In genomic region chrX:71365876-71366673, GRCh38 we compare ENCODE assay signal across 8 cellular contexts. TPM values are rescaled to one million over a fixed set of nuclear protein-coding genes. Genes with fewer than 3 reads are reported as not detected.
DNase-seq lines count a peak whose midpoint lies in the region; ATAC-seq and TF ChIP-seq lines count a peak whose summit lies in the region.

TAF1 (plus strand) TSS chrX:71366357; CDS start chrX:71366375, 18 bp downstream.

- peaks cover 0 to 2% of the 10 kb centered on the region in 2 donors for H3K27me3 Mint-ChIP-seq in CD8-positive, alpha-beta memory T cell

- peaks cover 27 to 30% (median 27%) of the 10 kb centered on the region in 3 donors for H3K4me1 Mint-ChIP-seq in CD8-positive, alpha-beta memory T cell

- peak within 1 kb of the TSS; percentile 86 to 99 (median 97) for H3K4me3 Mint-ChIP-seq in CD8-positive, alpha-beta memory T cell

- ATAC-seq in GM19468 (IDR thresholded peaks at IDR 0.05; ENCODE audit: extremely low read depth, unreplicated experiment) (peak; percentile 87), lower lobe of right lung (peak; percentile 96 to 98)

- H3K27me3 ChIP-seq in CD8-positive, alpha-beta memory T cell (ENCODE audit: insufficient read depth, low read length, poor library complexity, severe bottlenecking): no peaks in the 10 kb centered on the region
- H3K27me3 ChIP-seq in lower lobe of right lung (ENCODE audit: low read depth): no peaks in the 10 kb centered on the region

- peaks cover 0 to 2% (median 0%) of the 10 kb centered on the region in 5 donors for H3K9me3 Mint-ChIP-seq in CD8-positive, alpha-beta memory T cell

- intact Hi-C loops in lower lobe of right lung (cut with DNase I): no loop called here

- TF ChIP-seq CTCF in lower lobe of right lung (IDR thresholded peaks at IDR 0.05): no peak

- peak within 1 kb of the TSS; percentile 89 to 99 (median 98) for H3K27ac Mint-ChIP-seq in CD8-positive, alpha-beta memory T cell

- H3K27ac ChIP-seq in CD8-positive, alpha-beta memory T cell (ENCODE audit: low read depth, low read length): peak within 1 kb of the TSS; percentile 94
- H3K27ac ChIP-seq in lower lobe of right lung: peak within 1 kb of the TSS; percentile 92

- peak within 1 kb of the TSS; percentile 93 for H3K4me3 ChIP-seq in CD8-positive, alpha-beta memory T cell (ENCODE audit: low read length)
- peak within 1 kb of the TSS; percentile 69 for H3K4me3 ChIP-seq in lower lobe of right lung

- CTCF ChIA-PET in CD8-positive, alpha-beta memory T cell (lab: Charles Lee): interaction anchor here (1.6 to 2.1 kb wide), 2 partner anchors 83 to 112 kb away, joined by 4 to 8 read pairs; partner anchors contain the start of genes NONO and ZMYM3

- no peaks in the 10 kb centered on the region for H3K9me3 ChIP-seq in CD8-positive, alpha-beta memory T cell (ENCODE audit: low read length)
- no peaks in the 10 kb centered on the region for H3K9me3 ChIP-seq in lower lobe of right lung

- peaks cover 5% of the 10 kb centered on the region for H3K36me3 ChIP-seq in CD8-positive, alpha-beta memory T cell (ENCODE audit: insufficient read depth, low read length)
- peaks cover 15% of the 10 kb centered on the region for H3K36me3 ChIP-seq in lower lobe of right lung

- H3K4me1 ChIP-seq in CD8-positive, alpha-beta memory T cell (ENCODE audit: insufficient read depth, low read length): peaks cover 13% of the 10 kb centered on the region
- peaks cover 13% of the 10 kb centered on the region for H3K4me1 ChIP-seq in lower lobe of right lung

- H3K36me3 Mint-ChIP-seq in CD8-positive, alpha-beta memory T cell: peaks cover 0 to 33% (median 0%) of the 10 kb centered on the region in 3 donors

- DNase-seq in CD8-positive, alpha-beta memory T cell: peak; percentile 85 to 96 (median 88)
- DNase-seq in HS-5 (ENCODE audit: low read depth) (peak; percentile 86), lower lobe of right lung (peak; percentile 97)
- peak; percentile 87 for DNase-seq in NK-92 treated with Interleukin-12 subunit alpha and Interleukin-12 subunit beta, amount 100 ng/mL, for 24 hours (lab: John Stamatoyannopoulos, UW)
- peak; percentile 85 for DNase-seq in activated CD8-positive, alpha-beta memory T cell treated with anti-CD3 and anti-CD28 coated beads for 24 hours
- peak; percentile 90 for DNase-seq in effector CD4-positive, alpha-beta T cell
- DNase-seq in stimulated activated CD4-positive, alpha-beta T cell treated with anti-CD3 and anti-CD28 coated beads, TNF-alpha, amount 100 ng/mL, for 24 hours (ENCODE audit: low read depth in 3 of 3): peak; percentile 72 to 87 (median 79)

- POLR2A ChIA-PET in CD8-positive, alpha-beta memory T cell (lab: Charles Lee): interaction anchor here (0.5 to 2.6 kb wide), 14 partner anchors 24 to 927 kb away, joined by 3 to 32 read pairs (median 4); partner anchors contain the start of genes ITGB1BP2, NONO, OGT and ZMYM3

RNA-seq across cellular contexts. Expression of gene TAF1, which starts in this region (rescaled TPM):
- total RNA-seq in CD8-positive, alpha-beta memory T cell: 10 to 100 TPM; 34.0 to 34.7 TPM
- 9.0 TPM for polyA plus RNA-seq in CD8-positive, alpha-beta memory T cell
- 30.9 TPM for total RNA-seq in lower lobe of right lung

Comparison
In these comparisons a context has a peak if more than half of its experiments do, and no peak if none do; other contexts are left out.
1. Peak in every context shown above with its lines: DNase-seq, ATAC-seq, H3K4me3 ChIP-seq and H3K27ac ChIP-seq.